In the genomic region with DNA sequence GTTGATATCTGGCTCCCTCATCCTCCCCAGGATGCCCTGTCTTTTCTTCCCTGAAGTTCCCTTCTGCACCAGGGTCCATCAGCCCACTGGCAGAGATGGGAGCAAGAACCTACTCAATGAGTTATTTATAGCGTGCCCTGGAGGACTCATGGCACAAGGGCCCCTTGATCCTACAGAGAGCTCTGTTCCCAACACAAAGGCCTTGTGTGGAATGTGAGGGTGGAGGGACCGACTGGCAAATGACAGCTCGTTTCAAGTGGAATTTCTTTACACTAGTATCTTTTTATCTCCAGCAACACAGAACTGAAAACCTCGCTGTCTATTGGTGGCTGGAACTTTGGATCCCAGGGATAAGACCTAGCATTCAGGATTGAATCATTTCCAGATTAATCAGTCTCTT, we compare ENCODE assay signal across 19 cellular contexts. TPM values are rescaled to one million over a fixed set of nuclear protein-coding genes. Genes with fewer than 3 reads are reported as not detected.
DNase-seq lines count a peak whose midpoint lies in the region; FAIRE-seq and TF ChIP-seq lines count a peak whose summit lies in the region.
"Had no signal": no experiment of that assay in that cellular context is flagged by ENCODE, and none has a peak within 500 bp of the region (broad histone marks: within the 10 kb centered on the region; RNA-seq: fewer than 3 reads in every experiment).

No MANE protein-coding gene starts in this region.

- DNase-seq in Ammon's horn (ENCODE audit: low spot score) = peak; percentile 82
- peak; percentile 44 for DNase-seq in RPMI7951 (ENCODE audit: low read depth)
- peak; percentile 55 for DNase-seq in inferior parietal cortex (ENCODE audit: extremely low spot score)
- peak; percentile 6 for DNase-seq in occipital lobe (lab: John Stamatoyannopoulos, UW)
- DNase-seq in NCI-H446 treated with DMSO at 0.1 percent for 48 hours (lab: John Stamatoyannopoulos, UW) = no peak
- no peak for DNase-seq in posterior vena cava (ENCODE audit: low spot score)
- DNase-seq in H54 (ENCODE audit: insufficient read length, low spot score) = no peak
- DNase-seq in RPMI8226 = no peak
- DNase-seq: DMS 273 treated with DMSO at 0.1 percent for 48 hours; GM23248; NCI-H1105 treated with DMSO at 0.1 percent for 48 hours; NCI-H187; NCI-H226; NCI-H69; NK-92 treated with Interleukin-12 subunit alpha and Interleukin-12 subunit beta, amount 100 ng/mL, for 24 hours; OCI-M1 had no signal

- FAIRE-seq in H54 (lab: Jason Lieb, UNC) = no peak
- FAIRE-seq: A204.1, GM12892 had no signal

- intact Hi-C loops in posterior vena cava (cut with DNase I) = loop anchor here in 1 of 2 donors (5.0 kb wide), 1 partner anchor 1592 kb away; no protein-coding TSS in a partner anchor

- no peak for TF ChIP-seq POLR2A in H54 (IDR thresholded peaks at IDR 0.05; ENCODE audit: low read depth, low read length)

RNA-seq across cellular contexts. Expression of gene CHI3L2, which starts 22.4 kb away (rescaled TPM):
- total RNA-seq in RPMI7951 (2014; rRNA removed; shearing (Covaris generic)) = 2.6 and 5.5 TPM in 2 replicates
- 0.47 TPM for total RNA-seq in occipital lobe
- total RNA-seq in posterior vena cava = 10 to 100 TPM in 1 of 2 donors, 1 to 10 TPM in 1; 7.9 to 23.4 TPM
- total RNA-seq: GM23248 had no signal

RNA-seq across cellular contexts. Expression of gene CHIA, which starts 40.7 kb away (rescaled TPM):
- not detected in 2 replicates for total RNA-seq in RPMI7951 (2014; rRNA removed; shearing (Covaris generic))
- not detected for total RNA-seq in occipital lobe
- total RNA-seq in posterior vena cava = not detected
- total RNA-seq: Daoy, GM23248 had no signal

RNA-seq across cellular contexts. Expression of gene DENND2D, which starts 49.5 kb away (rescaled TPM):
- total RNA-seq in RPMI7951 (2014; rRNA removed; shearing (Covaris generic)) = not detected in 2 replicates
- total RNA-seq in occipital lobe (0.94 TPM), posterior vena cava (10 to 100 TPM; 10.5 to 15.7 TPM)

Comparison
In these comparisons a context has a peak if more than half of its experiments do, and no peak if none do; other contexts are left out.
1. DNase-seq: peak in Ammon's horn (single experiment), RPMI7951 (single experiment), inferior parietal cortex (single experiment) and occipital lobe (single experiment); none in NCI-H446 treated with DMSO at 0.1 percent for 48 hours (single experiment), posterior vena cava (single experiment), H54 (single experiment) and RPMI8226 (single experiment).